In the genomic region with DNA sequence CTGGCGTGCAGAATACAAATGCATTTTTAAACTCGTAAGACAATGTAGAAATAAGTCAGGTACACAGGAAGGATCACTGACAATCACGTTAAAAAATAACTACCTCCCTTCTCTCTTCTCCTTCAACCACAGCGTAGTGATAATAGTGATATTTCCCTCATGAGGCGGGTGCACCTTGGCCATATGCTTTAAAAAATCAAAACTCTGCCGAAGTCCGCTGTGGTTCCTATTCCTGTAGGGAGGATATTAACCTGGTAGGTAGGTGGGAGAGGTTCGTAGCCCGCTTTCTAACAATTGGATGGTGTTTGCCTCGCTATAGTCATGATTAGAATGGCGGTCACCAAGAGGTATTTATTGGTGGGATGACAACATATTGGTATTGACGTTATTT, we compare ENCODE assay signal across 10 cellular contexts. TPM values are rescaled to one million over a fixed set of nuclear protein-coding genes. Genes with fewer than 3 reads are reported as not detected.
DNase-seq lines count a peak whose midpoint lies in the region; ATAC-seq and TF ChIP-seq lines count a peak whose summit lies in the region.
"Had no signal": no experiment of that assay in that cellular context is flagged by ENCODE, and none has a peak within 500 bp of the region (broad histone marks: within the 10 kb centered on the region; RNA-seq: fewer than 3 reads in every experiment).

No MANE protein-coding gene starts in this region.

- H3K4me1 Mint-ChIP-seq in IgD-negative memory B cell, result peaks cover 3 to 12% (median 10%) of the 10 kb centered on the region in 3 donors
- peaks cover 18 to 35% (median 29%) of the 10 kb centered on the region in 7 donors for H3K4me1 Mint-ChIP-seq in naive thymus-derived CD4-positive, alpha-beta T cell

- H3K9ac ChIP-seq in colonic mucosa (ENCODE audit: low read depth in 2 of 2, low read length in 2 of 2), result peak overlapping the region; percentile 48 to 68

- no peak for DNase-seq in AG04449 (ENCODE audit: low read depth, low spot score)
- DNase-seq in colonic mucosa, result no peak
- no peak for DNase-seq in naive thymus-derived CD4-positive, alpha-beta T cell
- DNase-seq in HuH-7 (ENCODE audit: low spot score), result no peak
- no peak for DNase-seq in effector CD8-positive, alpha-beta T cell (lab: John Stamatoyannopoulos, UW)
- DNase-seq: activated gamma-delta T cell, Kasumi-1 had no signal

- peak overlapping the region; percentile 21 to 88 (median 82) for H3K4me3 Mint-ChIP-seq in IgD-negative memory B cell
- H3K4me3 Mint-ChIP-seq in naive thymus-derived CD4-positive, alpha-beta T cell, result peak overlapping the region; percentile 80 to 98 (median 89)

- ATAC-seq in naive thymus-derived CD4-positive, alpha-beta T cell, result no peak
- ATAC-seq in GM19395 (IDR thresholded peaks at IDR 0.05; ENCODE audit: unreplicated experiment), result no peak
- ATAC-seq in GM21723 (IDR thresholded peaks at IDR 0.05; ENCODE audit: unreplicated experiment), result no peak

- TF ChIP-seq CTCF in AG04449 (IDR thresholded peaks at IDR 0.05; ENCODE audit: insufficient read depth, low read length, missing control alignments) (no peak), colonic mucosa (IDR thresholded peaks at IDR 0.05) (no peak)

- H3K36me3 Mint-ChIP-seq in IgD-negative memory B cell, result no peaks in the 10 kb centered on the region
- no peaks in the 10 kb centered on the region for H3K36me3 Mint-ChIP-seq in naive thymus-derived CD4-positive, alpha-beta T cell

- no peaks in the 10 kb centered on the region for H3K36me3 ChIP-seq in colonic mucosa
- H3K36me3 ChIP-seq in naive thymus-derived CD4-positive, alpha-beta T cell (ENCODE audit: control insufficient read depth in 2 of 3, insufficient read depth in 3 of 3, low read length in 3 of 3), result no peaks in the 10 kb centered on the region

- H3K27me3 Mint-ChIP-seq in IgD-negative memory B cell, result peaks cover 21% of the 10 kb centered on the region
- H3K27me3 Mint-ChIP-seq in naive thymus-derived CD4-positive, alpha-beta T cell, result peaks cover 14 to 67% (median 45%) of the 10 kb centered on the region in 5 donors

- intact Hi-C loops in colonic mucosa (cut with DNase I), result no loop called here
- intact Hi-C loops in naive thymus-derived CD4-positive, alpha-beta T cell (cut with micrococcal nuclease), result loop anchor here (1.0 to 10.0 kb wide), 2 partner anchors 35 to 74 kb away; no protein-coding TSS in a partner anchor

- H3K4me3 ChIP-seq in AG04449 (ENCODE audit: low read depth, low read length), result peak overlapping the region; percentile 69
- H3K4me3 ChIP-seq in colonic mucosa, result peak overlapping the region; percentile 45
- H3K4me3 ChIP-seq in naive thymus-derived CD4-positive, alpha-beta T cell (ENCODE audit: low read length), result peak overlapping the region; percentile 69

- POLR2A ChIA-PET in AG04449 (lab: Yijun Ruan, JAX), result interaction anchor here (0.9 to 1.1 kb wide), 2 partner anchors 9 to 216 kb away, joined by 3 to 4 read pairs; no protein-coding TSS in a partner anchor
- POLR2A ChIA-PET in naive thymus-derived CD4-positive, alpha-beta T cell (lab: Charles Lee), result no interaction called here

- H3K27ac ChIP-seq in colonic mucosa, result no peak overlapping the region
- H3K27ac ChIP-seq in naive thymus-derived CD4-positive, alpha-beta T cell (ENCODE audit: low read depth, low read length), result no peak overlapping the region

- no peaks in the 10 kb centered on the region for H3K9me3 Mint-ChIP-seq in IgD-negative memory B cell
- peaks cover 0 to 3% (median 0%) of the 10 kb centered on the region in 11 donors for H3K9me3 Mint-ChIP-seq in naive thymus-derived CD4-positive, alpha-beta T cell

- no peaks in the 10 kb centered on the region for H3K9me3 ChIP-seq in colonic mucosa
- no peaks in the 10 kb centered on the region for H3K9me3 ChIP-seq in naive thymus-derived CD4-positive, alpha-beta T cell (ENCODE audit: control insufficient read depth in 2 of 3, low read length in 3 of 3)

- no peaks in the 10 kb centered on the region for H3K27me3 ChIP-seq in colonic mucosa
- H3K27me3 ChIP-seq in naive thymus-derived CD4-positive, alpha-beta T cell (ENCODE audit: control insufficient read depth in 2 of 2, insufficient read depth in 2 of 2, low read length in 2 of 2), result no peaks in the 10 kb centered on the region

- CTCF ChIA-PET in AG04449 (lab: Yijun Ruan, JAX), result interaction anchor here (1.3 to 3.0 kb wide), 4 partner anchors 10 to 82 kb away, joined by 3 to 15 read pairs (median 4); no protein-coding TSS in a partner anchor
- CTCF ChIA-PET in naive thymus-derived CD4-positive, alpha-beta T cell (lab: Charles Lee), result no interaction called here

- no peak overlapping the region for H3K27ac Mint-ChIP-seq in IgD-negative memory B cell
- H3K27ac Mint-ChIP-seq in naive thymus-derived CD4-positive, alpha-beta T cell, result peak overlapping the region in 6 of 9 donors; percentile 32 to 87 (median 80)

- no peaks in the 10 kb centered on the region for H3K4me1 ChIP-seq in colonic mucosa
- H3K4me1 ChIP-seq in naive thymus-derived CD4-positive, alpha-beta T cell (ENCODE audit: control insufficient read depth in 2 of 2, insufficient read depth in 2 of 2, low read length in 2 of 2), result peaks cover 11 to 16% of the 10 kb centered on the region in 2 donors

RNA-seq across cellular contexts. Expression of gene GREM2, which starts 0.7 kb away (rescaled TPM):
- not detected for polyA plus RNA-seq in IgD-negative memory B cell
- total RNA-seq in colonic mucosa, result 1 to 10 TPM; 3.6 to 8.4 TPM
- 1 to 10 TPM in 2 of 5 experiments, under 1 TPM in 3; 0.31 to 5.2 (median 0.75) TPM for total RNA-seq in naive thymus-derived CD4-positive, alpha-beta T cell
- under 1 TPM in 1 of 2 donors, not detected in 1; 0.05 TPM for polyA plus RNA-seq in naive thymus-derived CD4-positive, alpha-beta T cell

Comparison
In these comparisons a context has a peak if more than half of its experiments do, and no peak if none do; other contexts are left out.
1. H3K27ac Mint-ChIP-seq: peak in naive thymus-derived CD4-positive, alpha-beta T cell (6 of 9); none in IgD-negative memory B cell (0 of 3).
2. Peak in every context shown above with its lines, with median percentiles within 50 percentile points of each other: H3K4me3 ChIP-seq.